ENCODE assay signal across 8 cellular contexts in the genomic region with DNA sequence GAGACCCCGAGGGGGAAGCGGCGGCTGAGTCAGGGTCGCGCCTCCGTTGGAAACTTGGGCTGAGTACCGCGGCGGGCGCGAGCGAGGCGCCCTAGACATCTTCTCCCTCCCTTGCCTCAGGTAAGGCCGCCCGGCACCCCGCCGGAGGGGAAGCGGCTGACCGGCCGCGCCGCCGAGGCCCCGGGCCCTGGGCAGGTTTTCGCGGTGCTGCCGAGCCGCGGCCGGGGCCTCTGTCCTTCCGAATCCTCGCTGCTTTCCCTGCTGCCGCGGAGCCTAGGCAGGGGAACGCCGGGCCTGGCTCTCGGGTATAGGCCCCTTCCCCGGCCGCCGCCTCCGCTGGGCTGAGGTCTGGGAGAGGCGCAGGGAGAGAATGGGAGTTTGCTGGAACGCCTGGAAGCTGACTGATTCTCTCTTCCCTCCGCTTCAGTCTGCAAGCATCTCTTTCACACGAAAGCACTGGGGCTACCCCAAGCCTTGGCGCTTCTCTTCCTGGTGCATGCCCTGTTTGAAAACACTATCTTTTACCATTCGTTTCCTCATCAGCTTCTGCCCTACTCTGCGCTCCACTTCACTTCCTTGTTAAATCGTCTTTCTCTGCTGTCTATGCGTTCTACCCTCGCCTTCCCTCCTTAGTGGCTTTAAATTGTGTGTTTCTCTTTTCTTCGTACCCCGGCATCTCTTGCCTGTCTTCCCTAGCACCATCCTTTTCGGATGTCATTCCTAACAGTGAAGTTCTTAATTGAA. TPM values are rescaled to one million over a fixed set of nuclear protein-coding genes. Genes with fewer than 3 reads are reported as not detected.
DNase-seq lines count a peak whose midpoint lies in the region; ATAC-seq and TF ChIP-seq lines count a peak whose summit lies in the region.

No MANE protein-coding gene starts in this region.

- no peak for TF ChIP-seq CTCF in RWPE1 (conservative IDR thresholded peaks at IDR 0.05; ENCODE audit: low read depth)
- no peak for TF ChIP-seq CTCF in osteoblast (IDR thresholded peaks at IDR 0.05; ENCODE audit: extremely low read depth, low read depth, low read length)

- CTCF ChIA-PET in RWPE1 (lab: Yijun Ruan, JAX): interaction anchor here (0.6 to 1.0 kb wide), 2 partner anchors 10 to 123 kb away, joined by 3 to 5 read pairs; no protein-coding TSS in a partner anchor

- peaks cover 0 to 8% of the 10 kb centered on the region in 2 donors for H3K9me3 Mint-ChIP-seq in activated naive CD4-positive, alpha-beta T cell treated with anti-CD3 and anti-CD28 coated beads, Interleukin-2, amount 50 U/mL, for 72 hours

- peaks cover 21% of the 10 kb centered on the region for H4K20me1 ChIP-seq in osteoblast (ENCODE audit: insufficient read depth, low read length)

- no peaks in the 10 kb centered on the region for H3K9me3 ChIP-seq in osteoblast (ENCODE audit: low read depth, low read length)

- peak overlapping the region; percentile 81 for H3K4me2 ChIP-seq in osteoblast (ENCODE audit: insufficient read depth, low read length)

- intact Hi-C loops in head of caudate nucleus (cut with DNase I): loop anchor here (5.0 to 10.0 kb wide), 2 partner anchors 75 to 82 kb away; no protein-coding TSS in a partner anchor

- H3K79me2 ChIP-seq in osteoblast (ENCODE audit: insufficient read depth, low read length): peaks cover 51% of the 10 kb centered on the region

- H3K36me3 ChIP-seq in osteoblast (ENCODE audit: insufficient read depth, low read length): no peaks in the 10 kb centered on the region

- H2AFZ ChIP-seq in osteoblast (ENCODE audit: low read length): peak overlapping the region; percentile 87

- peak overlapping the region; percentile 77 for H3K4me3 ChIP-seq in osteoblast (ENCODE audit: insufficient read depth, low read length)

- peaks cover 14% of the 10 kb centered on the region for H3K4me1 ChIP-seq in osteoblast (ENCODE audit: insufficient read depth, low read length)

- H3K27ac Mint-ChIP-seq in activated naive CD4-positive, alpha-beta T cell treated with anti-CD3 and anti-CD28 coated beads, Interleukin-2, amount 50 U/mL, for 72 hours: peak overlapping the region; percentile 97

- H3K27me3 ChIP-seq in osteoblast (ENCODE audit: insufficient read depth, low read length): no peaks in the 10 kb centered on the region

- peak; percentile 10 for DNase-seq in AG08395 (ENCODE audit: low spot score)
- DNase-seq in RWPE1 (ENCODE audit: low spot score): peak; percentile 28
- DNase-seq in activated naive CD4-positive, alpha-beta T cell treated with anti-CD3 and anti-CD28 coated beads, Interleukin-2, amount 50 U/mL, for 72 hours (ENCODE audit: low spot score in 2 of 2): peak; percentile 51 to 71
- DNase-seq in head of caudate nucleus: peak in 40 of 42 donors; percentile 11 to 71 (median 47)
- DNase-seq in osteoblast (ENCODE audit: insufficient read length, low spot score, missing footprints): peak; percentile 83

- H3K27ac ChIP-seq in RWPE1: peak overlapping the region; percentile 97
- H3K27ac ChIP-seq in osteoblast (ENCODE audit: low read depth, low read length): peak overlapping the region; percentile 75

- peaks cover 8 to 27% of the 10 kb centered on the region in 2 donors for H3K36me3 Mint-ChIP-seq in activated naive CD4-positive, alpha-beta T cell treated with anti-CD3 and anti-CD28 coated beads, Interleukin-2, amount 50 U/mL, for 72 hours

- ATAC-seq in GM18498 (IDR thresholded peaks at IDR 0.05; ENCODE audit: unreplicated experiment) (peak; percentile 3), HG03442 (IDR thresholded peaks at IDR 0.05; ENCODE audit: unreplicated experiment) (peak; percentile 7), HG03139 (IDR thresholded peaks at IDR 0.05; ENCODE audit: unreplicated experiment) (no peak)
- ATAC-seq in activated naive CD4-positive, alpha-beta T cell treated with anti-CD3 and anti-CD28 coated beads, Interleukin-2, amount 50 U/mL, for 72 hours: peak in 1 of 2 donors; percentile 0

- POLR2A ChIA-PET in RWPE1 (lab: Yijun Ruan, JAX; ENCODE audit: low non-redundant PET): interaction anchor here (0.5 to 0.6 kb wide), 2 partner anchors 79 to 788 kb away, joined by 3 to 4 read pairs; no protein-coding TSS in a partner anchor

RNA-seq across cellular contexts. Expression of a gene that starts 0.7 kb away (rescaled TPM):
- 10 to 100 TPM; 40.6 to 57.5 TPM for total RNA-seq in activated naive CD4-positive, alpha-beta T cell treated with anti-CD3 and anti-CD28 coated beads, Interleukin-2, amount 50 U/mL, for 72 hours
- 31.5 TPM in 2 replicates for total RNA-seq in osteoblast

Comparison
In these comparisons a context has a peak if more than half of its experiments do, and no peak if none do; other contexts are left out.
1. DNase-seq: peak in every context shown above with its lines; median percentile 83 in osteoblast; 61 in activated naive CD4-positive, alpha-beta T cell treated with anti-CD3 and anti-CD28 coated beads, Interleukin-2, amount 50 U/mL, for 72 hours; 47 in head of caudate nucleus; 28 in RWPE1; 10 in AG08395.